In the genomic region with DNA sequence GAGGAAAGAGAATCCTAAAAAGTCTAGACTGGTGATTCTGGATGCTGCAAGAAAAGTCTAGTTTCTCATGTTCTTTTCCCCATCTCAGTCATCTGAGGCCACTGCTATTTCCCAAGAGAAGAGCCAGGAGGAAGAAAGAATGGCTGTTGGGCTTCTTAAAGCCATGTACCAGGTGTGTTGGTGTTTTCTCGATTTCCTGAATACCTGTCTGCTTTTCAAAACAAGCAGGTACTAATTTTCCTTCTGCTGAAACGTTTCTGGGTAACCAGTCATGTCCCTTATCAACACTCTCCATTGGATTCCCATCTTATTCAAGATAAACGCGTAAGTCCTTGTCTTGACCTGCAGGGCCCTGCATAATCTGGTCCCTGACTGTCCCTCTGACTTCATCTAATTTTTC, we compare ENCODE assay signal across 8 cellular contexts. TPM values are rescaled to one million over a fixed set of nuclear protein-coding genes. Genes with fewer than 3 reads are reported as not detected.
DNase-seq lines count a peak whose midpoint lies in the region; ATAC-seq and TF ChIP-seq lines count a peak whose summit lies in the region.

No MANE protein-coding gene starts in this region.

- POLR2A ChIA-PET in activated CD4-positive, alpha-beta T cell treated with anti-CD3 and anti-CD28 coated beads for 36 hours (lab: Charles Lee) = no interaction called here

- H3K4me2 ChIP-seq in smooth muscle cell = peak overlapping the region; percentile 82

- peaks cover 11% of the 10 kb centered on the region for H3K9me3 Mint-ChIP-seq in activated CD4-positive, alpha-beta T cell treated with anti-CD3 and anti-CD28 coated beads for 36 hours (ENCODE audit: low read depth)

- H3K4me3 ChIP-seq in fibroblast of villous mesenchyme (ENCODE audit: low read depth, low read length) (peak overlapping the region; percentile 94), smooth muscle cell (peak overlapping the region; percentile 84), sigmoid colon (peak overlapping the region in 2 of 4 donors; percentile 71 to 80)

- peaks cover 48% of the 10 kb centered on the region for H3K79me2 ChIP-seq in smooth muscle cell (ENCODE audit: low read depth)

- H3K4me1 ChIP-seq in smooth muscle cell (ENCODE audit: low read depth) = peaks cover 7% of the 10 kb centered on the region
- H3K4me1 ChIP-seq in sigmoid colon = peaks cover 0 to 30% (median 23%) of the 10 kb centered on the region in 4 donors

- WGBS in smooth muscle cell (ENCODE audit: low lambda C conversion rate) = 89% methylated on average over 4 of the region's 4 CpGs
- WGBS in sigmoid colon, 2 donors = 84 to 86% methylated on average over 4 of the region's 4 CpGs

- H3K27me3 Mint-ChIP-seq in activated CD4-positive, alpha-beta T cell treated with anti-CD3 and anti-CD28 coated beads for 36 hours = no peaks in the 10 kb centered on the region

- H3K36me3 ChIP-seq in smooth muscle cell (ENCODE audit: low read depth) (peaks cover 22% of the 10 kb centered on the region), sigmoid colon (peaks cover 0 to 27% (median 3%) of the 10 kb centered on the region in 4 donors)

- no peaks in the 10 kb centered on the region for H4K20me1 ChIP-seq in smooth muscle cell (ENCODE audit: low read depth)

- peaks cover 31% of the 10 kb centered on the region for H3K4me1 Mint-ChIP-seq in activated CD4-positive, alpha-beta T cell treated with anti-CD3 and anti-CD28 coated beads for 36 hours

- TF ChIP-seq EP300 in sigmoid colon (IDR thresholded peaks at IDR 0.05) = no peak

- peaks cover 25% of the 10 kb centered on the region for H3K36me3 Mint-ChIP-seq in activated CD4-positive, alpha-beta T cell treated with anti-CD3 and anti-CD28 coated beads for 36 hours (ENCODE audit: low read depth)

- intact Hi-C loops in activated CD4-positive, alpha-beta T cell treated with anti-CD3 and anti-CD28 coated beads for 36 hours (cut with DNase I, micrococcal nuclease) = no loop called here
- intact Hi-C loops in sigmoid colon (cut with DNase I) = no loop called here

- H3K9ac ChIP-seq in smooth muscle cell (ENCODE audit: low read depth) = no peak overlapping the region

- H3K27ac Mint-ChIP-seq in activated CD4-positive, alpha-beta T cell treated with anti-CD3 and anti-CD28 coated beads for 36 hours = peak overlapping the region; percentile 91

- TF ChIP-seq CTCF in VCaP (conservative IDR thresholded peaks at IDR 0.05) (no peak), fibroblast of villous mesenchyme (IDR thresholded peaks at IDR 0.05; ENCODE audit: insufficient read depth, low read depth, low read length) (no peak), smooth muscle cell (IDR thresholded peaks at IDR 0.05; ENCODE audit: borderline replicate concordance, insufficient read depth, poor library complexity, severe bottlenecking) (no peak), omental fat pad (IDR thresholded peaks at IDR 0.05) (no peak), sigmoid colon (IDR thresholded peaks at IDR 0.05) (no peak)

- H3K4me3 Mint-ChIP-seq in activated CD4-positive, alpha-beta T cell treated with anti-CD3 and anti-CD28 coated beads for 36 hours = peak overlapping the region; percentile 94

- ATAC-seq in activated CD4-positive, alpha-beta T cell treated with anti-CD3 and anti-CD28 coated beads for 36 hours = no peak
- ATAC-seq in omental fat pad (ENCODE audit: low FRiP score) = no peak

- no peaks in the 10 kb centered on the region for H3K27me3 ChIP-seq in smooth muscle cell (ENCODE audit: low read depth)
- no peaks in the 10 kb centered on the region for H3K27me3 ChIP-seq in sigmoid colon

- H3K9me3 ChIP-seq in smooth muscle cell (replicated peaks; ENCODE audit: low read depth) (peaks cover 6% of the 10 kb centered on the region), sigmoid colon (peaks cover 0 to 11% (median 0%) of the 10 kb centered on the region in 4 donors)

- no peaks in the 10 kb centered on the region for H3F3A ChIP-seq in smooth muscle cell (ENCODE audit: low read depth)

- no peak overlapping the region for H2AFZ ChIP-seq in smooth muscle cell (ENCODE audit: low read depth)

- TF ChIP-seq POLR2A in sigmoid colon (IDR thresholded peaks at IDR 0.05) = no peak

- peak overlapping the region; percentile 87 for H3K27ac ChIP-seq in VCaP
- no peak overlapping the region for H3K27ac ChIP-seq in smooth muscle cell (ENCODE audit: low read depth)
- peak overlapping the region in 2 of 4 donors; percentile 90 to 95 for H3K27ac ChIP-seq in sigmoid colon

- no peak for DNase-seq in activated CD4-positive, alpha-beta T cell treated with anti-CD3 and anti-CD28 coated beads for 36 hours
- DNase-seq in activated CD4-positive, alpha-beta T cell treated with anti-CD3 and anti-CD28 coated beads for 1 hour = no peak
- DNase-seq in fibroblast of villous mesenchyme (ENCODE audit: low read depth) (no peak), smooth muscle cell (lab: John Stamatoyannopoulos, UW; ENCODE audit: unreplicated experiment) (no peak), omental fat pad (ENCODE audit: low spot score) (no peak), sigmoid colon (no peak)
- no peak for DNase-seq in activated CD4-positive, CD25-positive, alpha-beta regulatory T cell (lab: John Stamatoyannopoulos, UW)

- CTCF ChIA-PET in activated CD4-positive, alpha-beta T cell treated with anti-CD3 and anti-CD28 coated beads for 36 hours (lab: Charles Lee) = no interaction called here

RNA-seq across cellular contexts. Expression of gene ZNF570, which starts 1.1 kb away (rescaled TPM):
- total RNA-seq in activated CD4-positive, alpha-beta T cell treated with anti-CD3 and anti-CD28 coated beads for 36 hours = 1 to 10 TPM; 4.5 to 4.8 TPM
- total RNA-seq in fibroblast of villous mesenchyme = 7.7 and 11.2 TPM in 2 replicates
- 10.0 TPM in 2 replicates for total RNA-seq in smooth muscle cell
- polyA plus RNA-seq in smooth muscle cell = 2.3 TPM in 2 replicates
- total RNA-seq in omental fat pad = 10 to 100 TPM in 1 of 4 donors, 1 to 10 TPM in 3; 5.3 to 11.2 (median 8.8) TPM
- total RNA-seq in sigmoid colon = 1 to 10 TPM; 8.1 to 8.7 (median 8.4) TPM
- polyA plus RNA-seq in sigmoid colon = 1 to 10 TPM; 1.8 to 2.0 (median 1.8) TPM

RNA-seq across cellular contexts. Expression of gene ZNF569, which starts 3.0 kb away (rescaled TPM):
- total RNA-seq in activated CD4-positive, alpha-beta T cell treated with anti-CD3 and anti-CD28 coated beads for 36 hours = 1 to 10 TPM; 7.4 to 9.1 TPM
- total RNA-seq in fibroblast of villous mesenchyme (6.1 and 8.2 TPM in 2 replicates), smooth muscle cell (6.6 and 10.1 TPM in 2 replicates), omental fat pad (1 to 10 TPM; 3.1 to 8.0 (median 4.6) TPM), sigmoid colon (10 to 100 TPM in 1 of 4 donors, 1 to 10 TPM in 3; 4.7 to 10.7 (median 5.9) TPM)
- polyA plus RNA-seq in smooth muscle cell (3.8 and 4.1 TPM in 2 replicates), sigmoid colon (1 to 10 TPM in 1 of 3 donors, under 1 TPM in 2; 0.46 to 1.5 (median 0.60) TPM)

RNA-seq across cellular contexts. Expression of gene ZNF793, which starts 36.5 kb away (rescaled TPM):
- total RNA-seq in activated CD4-positive, alpha-beta T cell treated with anti-CD3 and anti-CD28 coated beads for 36 hours = 1 to 10 TPM; 4.4 to 4.7 TPM
- total RNA-seq in fibroblast of villous mesenchyme (0.64 and 2.6 TPM in 2 replicates), smooth muscle cell (3.1 and 3.9 TPM in 2 replicates), omental fat pad (1 to 10 TPM; 1.2 to 3.5 (median 1.3) TPM), sigmoid colon (1 to 10 TPM; 2.9 to 6.1 (median 5.4) TPM)
- polyA plus RNA-seq in smooth muscle cell (1.7 and 2.6 TPM in 2 replicates), sigmoid colon (1 to 10 TPM; 1.2 to 3.0 (median 1.6) TPM)
